Comparison of ENCODE assay signal across 14 cellular contexts in the genomic region with DNA sequence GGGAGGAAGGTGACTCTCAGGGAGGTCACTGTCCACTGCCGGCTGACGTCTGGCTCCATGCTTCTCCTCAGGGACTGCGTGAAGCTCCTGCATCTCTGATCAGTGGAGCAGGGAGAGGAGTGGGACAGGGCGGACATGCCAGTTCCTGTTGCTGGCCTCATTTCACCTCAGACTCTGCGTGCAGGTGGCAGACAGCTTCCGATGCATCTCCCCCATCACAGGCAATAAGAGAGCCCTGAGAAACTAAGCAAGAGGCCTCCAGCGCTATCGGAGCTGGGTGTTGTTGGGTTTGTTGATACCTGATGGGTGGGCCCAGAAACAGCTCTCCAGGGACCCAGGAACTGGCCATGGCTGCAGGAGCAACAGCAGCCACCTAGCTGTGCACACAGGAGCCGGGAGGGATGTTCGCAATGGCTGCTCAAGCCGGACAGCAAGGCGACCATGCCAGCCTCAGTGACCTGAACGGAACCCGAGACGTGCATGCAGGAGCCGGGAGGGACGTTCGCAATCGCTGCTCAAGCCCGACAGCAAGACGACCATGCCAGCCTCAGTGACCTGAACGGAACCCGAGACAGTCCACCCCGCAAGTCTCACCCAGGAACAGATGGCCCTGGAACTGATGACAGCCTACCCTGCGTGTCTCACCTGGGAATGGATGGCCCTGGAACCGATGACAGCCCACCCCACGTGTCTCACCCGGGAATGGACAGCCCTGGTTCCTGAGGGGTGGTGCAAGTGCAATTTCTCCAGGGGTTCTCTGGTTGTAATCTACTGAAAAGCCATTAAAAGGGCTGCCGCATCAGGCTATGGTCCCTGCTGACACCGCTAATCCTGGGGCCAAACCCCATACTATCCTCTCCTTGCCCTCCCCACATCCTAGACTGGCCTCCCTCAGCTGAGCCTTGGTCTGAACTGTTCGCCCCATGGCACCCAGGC. TPM values are rescaled to one million over a fixed set of nuclear protein-coding genes. Genes with fewer than 3 reads are reported as not detected.
DNase-seq lines count a peak whose midpoint lies in the region; ATAC-seq and TF ChIP-seq lines count a peak whose summit lies in the region.
"Had no signal": no experiment of that assay in that cellular context is flagged by ENCODE, and none has a peak within 500 bp of the region (broad histone marks: within the 10 kb centered on the region; RNA-seq: fewer than 3 reads in every experiment).

No MANE protein-coding gene starts in this region.

- H3K36me3 ChIP-seq in upper lobe of right lung (no peaks in the 10 kb centered on the region), mesendoderm (ENCODE audit: control insufficient read depth, insufficient read depth, low read length) (no peaks in the 10 kb centered on the region)

- H2BK5ac ChIP-seq in mesendoderm (ENCODE audit: low read length): no peak overlapping the region

- no peak overlapping the region for H2BK15ac ChIP-seq in mesendoderm (replicated peaks; ENCODE audit: low read depth)

- H3K56ac ChIP-seq in mesendoderm (ENCODE audit: low read length): no peak overlapping the region

- H3K18ac ChIP-seq in mesendoderm (ENCODE audit: low read length): no peak overlapping the region

- CTCF ChIA-PET in CD4-positive, alpha-beta T cell (lab: Charles Lee): no interaction called here

- no peak for TF ChIP-seq CTCF in CD4-positive, alpha-beta T cell (IDR thresholded peaks at IDR 0.05)
- TF ChIP-seq CTCF in VCaP (conservative IDR thresholded peaks at IDR 0.05) (no peak), upper lobe of right lung (IDR thresholded peaks at IDR 0.05) (no peak)

- no CpG with 5 or more reads among the region's 31 CpGs for WGBS in mesendoderm (ENCODE audit: extremely low coverage, insufficient coverage, low lambda C conversion rate)

- H3K9ac ChIP-seq in mesendoderm (ENCODE audit: low read length): no peak overlapping the region
- H3K9ac ChIP-seq: KMS-11 had no signal

- no peaks in the 10 kb centered on the region for H3K27me3 ChIP-seq in CD4-positive, alpha-beta T cell (ENCODE audit: control insufficient read depth, insufficient read depth, low read length)
- H3K27me3 ChIP-seq in upper lobe of right lung (no peaks in the 10 kb centered on the region), mesendoderm (ENCODE audit: insufficient read depth, low read length, poor library complexity) (no peaks in the 10 kb centered on the region)

- H3K4me1 Mint-ChIP-seq in CD4-positive, alpha-beta T cell (ENCODE audit: low read depth): peaks cover 22% of the 10 kb centered on the region

- H3K27me3 Mint-ChIP-seq in CD4-positive, alpha-beta T cell: no peaks in the 10 kb centered on the region

- H3K79me1 ChIP-seq in mesendoderm (ENCODE audit: low read length): no peaks in the 10 kb centered on the region

- intact Hi-C loops in CD4-positive, alpha-beta T cell (cut with DNase I, micrococcal nuclease): no loop called here
- intact Hi-C loops in upper lobe of right lung (cut with DNase I): no loop called here

- H3K27ac ChIP-seq in CD4-positive, alpha-beta T cell (ENCODE audit: low read depth, low read length): no peak overlapping the region
- H3K27ac ChIP-seq in VCaP (peak overlapping the region; percentile 13; the same call in 1 of the 2 replicates), upper lobe of right lung (no peak overlapping the region), mesendoderm (ENCODE audit: low read depth, low read length) (no peak overlapping the region)
- H3K27ac ChIP-seq: KMS-11 had no signal

- ATAC-seq in CD4-positive, alpha-beta T cell (ENCODE audit: poor library complexity): peak; percentile 64
- peak; percentile 16 for ATAC-seq in upper lobe of right lung
- ATAC-seq: PC-3 had no signal

- H3K79me2 ChIP-seq in mesendoderm (ENCODE audit: control insufficient read depth, insufficient read depth, low read length): no peaks in the 10 kb centered on the region

- H3K4ac ChIP-seq in mesendoderm (ENCODE audit: low read depth, low read length): no peak overlapping the region

- no peak overlapping the region for H2AK5ac ChIP-seq in mesendoderm (ENCODE audit: low read length)

- H3K36me3 Mint-ChIP-seq in CD4-positive, alpha-beta T cell (ENCODE audit: low read depth): no peaks in the 10 kb centered on the region

- H3K4me1 ChIP-seq in upper lobe of right lung (no peaks in the 10 kb centered on the region), mesendoderm (ENCODE audit: control insufficient read depth, low read depth, low read length) (no peaks in the 10 kb centered on the region)

- H4K5ac ChIP-seq in mesendoderm (ENCODE audit: low read length): no peak overlapping the region

- POLR2A ChIA-PET in CD4-positive, alpha-beta T cell (lab: Charles Lee): no interaction called here

- H3K4me3 Mint-ChIP-seq in CD4-positive, alpha-beta T cell: no peak overlapping the region

- no peak overlapping the region for H3K27ac Mint-ChIP-seq in CD4-positive, alpha-beta T cell

- H4K8ac ChIP-seq in mesendoderm (ENCODE audit: low read depth, low read length): no peak overlapping the region

- no peaks in the 10 kb centered on the region for H3K9me3 ChIP-seq in CD4-positive, alpha-beta T cell (ENCODE audit: control insufficient read depth, low read length)
- H3K9me3 ChIP-seq in upper lobe of right lung: no peaks in the 10 kb centered on the region

- H3K4me2 ChIP-seq in mesendoderm (ENCODE audit: low read length): no peak overlapping the region
- H3K4me2 ChIP-seq: KMS-11 had no signal

- H3K4me3 ChIP-seq in upper lobe of right lung (no peak overlapping the region), mesendoderm (ENCODE audit: low read length) (no peak overlapping the region)

- no peak overlapping the region for H2BK120ac ChIP-seq in mesendoderm (ENCODE audit: low read depth, low read length)

- no peak for DNase-seq in CD4-positive, alpha-beta T cell
- peak; percentile 59 for DNase-seq in mesenteric fat pad (ENCODE audit: low spot score)
- no peak for DNase-seq in upper lobe of right lung
- DNase-seq in mesendoderm: no peak
- DNase-seq in DMS114 treated with DMSO at 0.1 percent for 48 hours (lab: John Stamatoyannopoulos, UW; ENCODE audit: unreplicated experiment): no peak
- no peak for DNase-seq in DMS 273 treated with DMSO at 0.1 percent for 48 hours (lab: John Stamatoyannopoulos, UW)
- DNase-seq: DND-41, NCI-H1092, NCI-H2081 treated with DMSO at 0.1 percent for 48 hours, NCI-H510A, NCI-H82, PC-3 had no signal

- H3K23ac ChIP-seq in mesendoderm (ENCODE audit: low read length): no peak overlapping the region

- H3K9me3 Mint-ChIP-seq in CD4-positive, alpha-beta T cell: no peaks in the 10 kb centered on the region

RNA-seq across cellular contexts. Expression of a gene that starts 14.2 kb away (rescaled TPM):
- total RNA-seq in CD4-positive, alpha-beta T cell: 1 to 10 TPM; 3.4 to 3.8 TPM
- total RNA-seq in mesenteric fat pad (32.4 TPM), upper lobe of right lung (3.8 TPM)
- 1.4 TPM for polyA plus RNA-seq in mesendoderm (2013, experiment 1 of 2)
- 1.7 TPM for polyA plus RNA-seq in mesendoderm (2013, experiment 2 of 2)
